Comparison of ENCODE assay signal across 9 cellular contexts in genomic region chr6:123965894-123966293, GRCh38.
DNase-seq lines count a peak whose midpoint lies in the region; ATAC-seq and TF ChIP-seq lines count a peak whose summit lies in the region.
"Had no signal": no experiment of that assay in that cellular context is flagged by ENCODE, and none has a peak within 500 bp of the region (broad histone marks: within the 10 kb centered on the region; RNA-seq: fewer than 3 reads in every experiment).

No MANE protein-coding gene starts in this region.

- H2AFZ ChIP-seq in mammary epithelial cell (ENCODE audit: low read depth, low read length), result no peak overlapping the region

- TF ChIP-seq CTCF in mammary epithelial cell (conservative IDR thresholded peaks at IDR 0.05 in 1 of 2, IDR thresholded peaks at IDR 0.05 in 1 of 2; ENCODE audit: extremely low read depth in 1 of 2, insufficient read depth in 1 of 2, low read depth in 1 of 2, low read length in 2 of 2), result peak; percentile 76 to 82

- ATAC-seq in HG02610 (IDR thresholded peaks at IDR 0.05; ENCODE audit: unreplicated experiment) (no peak), HG02981 (IDR thresholded peaks at IDR 0.05; ENCODE audit: unreplicated experiment) (no peak)

- WGBS in mammary epithelial cell (ENCODE audit: low coverage, missing lambda C conversion rate), result 4% methylated on average over 4 of the region's 4 CpGs

- no peak overlapping the region for H3K9ac ChIP-seq in mammary epithelial cell (ENCODE audit: insufficient read depth, low read length)

- DNase-seq in Caki2 (ENCODE audit: low read depth) (peak; percentile 47), LHCN-M2 (ENCODE audit: low read depth) (peak; percentile 62), mammary epithelial cell (peak; percentile 38), left kidney (ENCODE audit: low read depth, low spot score) (peak; percentile 54), GM03348 (ENCODE audit: low spot score) (no peak), COLO668 (lab: John Stamatoyannopoulos, UW; ENCODE audit: unreplicated experiment) (no peak)
- DNase-seq: activated CD4-positive, alpha-beta T cell treated with anti-CD3 and anti-CD28 coated beads, Interleukin-2, amount 10 ng/mL, durations not matched to agents 7 days and 5 days had no signal

- no peak overlapping the region for H3K27ac ChIP-seq in mammary epithelial cell (ENCODE audit: insufficient read depth, low read depth, low read length)

- intact Hi-C loops in mammary epithelial cell (cut with micrococcal nuclease), result loop anchor here (1.0 to 5.0 kb wide), 4 partner anchors 164 to 830 kb away; no protein-coding TSS in a partner anchor

- no peaks in the 10 kb centered on the region for H3K27me3 ChIP-seq in mammary epithelial cell (ENCODE audit: insufficient read depth, low read length)

- in situ Hi-C loops in Caki2 (cut with HindIII; ENCODE audit: low pct_unique_long_range_greater_than_20kb, low sequenced_read_pairs) (no loop called here), mammary epithelial cell (cut with MboI; ENCODE audit: low sequenced_read_pairs in 2 of 2) (loop anchor here (5.0 kb wide), 2 partner anchors 159 to 164 kb away; partner anchors contain the start of gene NKAIN2 (in 1 of the 2))

- CTCF ChIA-PET in mammary epithelial cell (lab: Charles Lee; ENCODE audit: low non-redundant PET), result interaction anchor here (0.5 to 1.7 kb wide), 2 partner anchors 163 to 420 kb away, joined by 4 to 10 read pairs; no protein-coding TSS in a partner anchor

- H4K20me1 ChIP-seq in mammary epithelial cell (ENCODE audit: insufficient read depth, low read length), result no peaks in the 10 kb centered on the region

- H3K36me3 ChIP-seq in mammary epithelial cell (ENCODE audit: insufficient read depth, low read length), result no peaks in the 10 kb centered on the region

- no TSS peak for BruUV-seq in mammary epithelial cell (replicated peaks; lab: Mats Ljungman, UMichigan)

- H3K4me3 ChIP-seq in mammary epithelial cell (replicated peaks in 1 of 3; ENCODE audit: insufficient read depth in 1 of 3, low read depth in 2 of 3, low read length in 3 of 3), result no peak overlapping the region

- no peak overlapping the region for H3K4me2 ChIP-seq in mammary epithelial cell (ENCODE audit: insufficient read depth, low read depth, low read length)

- dilution Hi-C loops in mammary epithelial cell (cut with HindIII; ENCODE audit: low sequenced_read_pairs), result no loop called here

- H3K79me2 ChIP-seq in mammary epithelial cell (ENCODE audit: insufficient read depth, low read length), result no peaks in the 10 kb centered on the region

- H3K4me1 ChIP-seq in mammary epithelial cell (ENCODE audit: insufficient read depth, low read length), result no peaks in the 10 kb centered on the region

- no peaks in the 10 kb centered on the region for H3K9me3 ChIP-seq in mammary epithelial cell (replicated peaks; ENCODE audit: insufficient read depth, low read length)

Comparison
In these comparisons a context has a peak if more than half of its experiments do, and no peak if none do; other contexts are left out.
1. DNase-seq: peak in Caki2 (single experiment), LHCN-M2 (single experiment), mammary epithelial cell (single experiment) and left kidney (single experiment); none in GM03348 (single experiment) and COLO668 (single experiment).